Comparison of ENCODE assay signal across 33 cellular contexts in the genomic region with DNA sequence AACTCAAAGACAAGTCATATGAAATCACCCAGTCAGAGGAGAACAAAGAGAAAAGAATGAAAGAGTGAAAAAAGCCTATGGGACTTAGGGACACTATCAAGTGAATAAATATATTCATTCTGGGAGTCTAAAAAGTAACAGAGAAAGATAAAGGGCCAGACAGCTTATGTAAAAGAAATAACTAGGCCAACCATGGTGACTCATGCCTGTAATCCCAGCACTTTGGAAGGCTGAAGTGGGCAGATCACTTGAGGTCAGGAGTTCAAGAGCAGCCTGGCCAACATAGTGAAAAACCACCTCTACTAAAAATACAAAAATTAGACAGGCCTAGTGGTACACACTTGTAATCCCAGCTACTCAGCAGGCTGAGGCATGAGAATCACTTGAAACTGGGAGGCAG.
"Had no signal": no experiment of that assay in that cellular context is flagged by ENCODE, and none has a peak within 500 bp of the region (broad histone marks: within the 10 kb centered on the region; RNA-seq: fewer than 3 reads in every experiment).

No MANE protein-coding gene starts in this region.

- H3K27me3 ChIP-seq: cardiac muscle cell, SJCRH30 had no signal

- H3K27ac ChIP-seq: cardiac muscle cell, SJCRH30, SK-N-MC had no signal

- H3K4me3 Mint-ChIP-seq: activated B cell treated with CpG ODN at 0.5 μM for 24 hours; activated CD4-positive, alpha-beta memory T cell treated with anti-CD3 and anti-CD28 coated beads for 36 hours; activated naive CD4-positive, alpha-beta T cell treated with anti-CD3 and anti-CD28 coated beads, Interleukin-2, amount 10 ng/mL, durations not matched to agents 7 days and 5 days; activated naive CD8-positive, alpha-beta T cell; activated naive CD8-positive, alpha-beta T cell treated with anti-CD3 and anti-CD28 coated beads, Interleukin-2, amount 50 U/mL, for 24 hours; activated T-cell treated with anti-CD3 and anti-CD28 coated beads, Interleukin-2, amount 50 U/mL, for 4 hours; activated T-helper 1 cell treated with anti-CD3 and anti-CD28 coated beads, Interleukin-12 subunit alpha, Interleukin-12 subunit beta, Interleukin-2, Interleukin-4 antibody, amounts not matched to agents 30 ng/mL and 10 ng/mL and 1 ng/mL, durations not matched to agents 14 hours and 24 hours and 36 hours; central memory CD8-positive, alpha-beta T cell had no signal

- H3K36me3 ChIP-seq: cardiac muscle cell had no signal

- H3K4me1 ChIP-seq: SJCRH30 had no signal

- H3K36me3 Mint-ChIP-seq: activated naive CD4-positive, alpha-beta T cell treated with anti-CD3 and anti-CD28 coated beads, Interleukin-2, amount 10 ng/mL, durations not matched to agents 7 days and 5 days had no signal

- H3K4me3 ChIP-seq: cardiac muscle cell, SJCRH30, SK-N-MC had no signal

- H3K27ac Mint-ChIP-seq: activated B cell treated with CpG ODN at 0.5 μM for 24 hours; activated CD4-positive, alpha-beta memory T cell treated with anti-CD3 and anti-CD28 coated beads for 36 hours; activated naive CD4-positive, alpha-beta T cell treated with anti-CD3 and anti-CD28 coated beads, Interleukin-2, amount 10 ng/mL, durations not matched to agents 7 days and 5 days; activated naive CD8-positive, alpha-beta T cell; activated naive CD8-positive, alpha-beta T cell treated with anti-CD3 and anti-CD28 coated beads, Interleukin-2, amount 50 U/mL, for 24 hours; activated T-helper 1 cell treated with anti-CD3 and anti-CD28 coated beads, Interleukin-12 subunit alpha, Interleukin-12 subunit beta, Interleukin-2, Interleukin-4 antibody, amounts not matched to agents 30 ng/mL and 10 ng/mL and 1 ng/mL, durations not matched to agents 14 hours and 24 hours and 36 hours had no signal

- DNase-seq: activated B cell treated with CpG ODN at 0.5 μM for 24 hours; activated CD4-positive, alpha-beta memory T cell treated with anti-CD3 and anti-CD28 coated beads for 36 hours; activated CD4-positive, alpha-beta T cell treated with anti-CD3 and anti-CD28 coated beads for 4 hours; activated CD4-positive, alpha-beta T cell treated with anti-CD3 and anti-CD28 coated beads, Interleukin-2, amount 50 U/mL, for 1 hour; activated CD4-positive, CD25-positive, alpha-beta regulatory T cell treated with anti-CD3 and anti-CD28 coated beads, Interleukin-2, amount 50 U/mL, for 72 hours; activated CD8-positive, alpha-beta memory T cell treated with anti-CD3 and anti-CD28 coated beads, Interleukin-2, amount 50 U/mL, for 4 hours; activated naive CD4-positive, alpha-beta T cell treated with anti-CD3 and anti-CD28 coated beads, Interleukin-2, amount 10 ng/mL, durations not matched to agents 7 days and 5 days; activated naive CD8-positive, alpha-beta T cell treated with anti-CD3 and anti-CD28 coated beads, Interleukin-2, amount 50 U/mL, for 24 hours; activated T-cell treated with anti-CD3 and anti-CD28 coated beads for 4 hours; activated T-cell treated with anti-CD3 and anti-CD28 coated beads, Interleukin-2, amount 50 U/mL, for 4 hours; amniotic stem cell; aorta; Karpas-422; KBM-7; MM.1S; NCI-H1092 treated with DMSO at 0.1 percent for 48 hours; NCI-H1417; NCI-H146; NCI-H187; NCI-H2029 treated with DMSO at 0.1 percent for 48 hours; NCI-H2107; NCI-H2171; NCI-H510A; NCI-H526; NCI-H748 treated with DMSO at 0.1 percent for 48 hours; SHP77; SJCRH30; T1000 had no signal

- H3K4me1 Mint-ChIP-seq: activated B cell treated with CpG ODN at 0.5 μM for 24 hours; activated naive CD4-positive, alpha-beta T cell treated with anti-CD3 and anti-CD28 coated beads, Interleukin-2, amount 10 ng/mL, durations not matched to agents 7 days and 5 days; activated naive CD8-positive, alpha-beta T cell treated with anti-CD3 and anti-CD28 coated beads, Interleukin-2, amount 50 U/mL, for 24 hours; central memory CD8-positive, alpha-beta T cell had no signal

- H3K27me3 Mint-ChIP-seq: activated naive CD4-positive, alpha-beta T cell treated with anti-CD3 and anti-CD28 coated beads, Interleukin-2, amount 10 ng/mL, durations not matched to agents 7 days and 5 days had no signal
